Comparison of ENCODE assay signal across 27 cellular contexts in genomic region chr4:117811731-117812130, GRCh38.
"Had no signal": no experiment of that assay in that cellular context is flagged by ENCODE, and none has a peak within 500 bp of the region (broad histone marks: within the 10 kb centered on the region; RNA-seq: fewer than 3 reads in every experiment).

No MANE protein-coding gene starts in this region.

- H3K4me1 ChIP-seq: stomach, suprapubic skin, testis, thyroid gland, tibial artery, tibial nerve, transverse colon, upper lobe of left lung, upper lobe of right lung, uterus, vagina had no signal

- H3K9me3 ChIP-seq: stomach, suprapubic skin, testis, thoracic aorta, thyroid gland, tibial artery, tibial nerve, transverse colon, upper lobe of left lung, upper lobe of right lung, uterus, vagina had no signal

- DNase-seq: stimulated activated CD4-positive, alpha-beta T cell treated with anti-CD3 and anti-CD28 coated beads, Interleukin-2, amount 100 ng/mL, for 48 hours; stimulated activated CD4-positive, alpha-beta T cell treated with anti-CD3 and anti-CD28 coated beads, Interleukin-4, amount 100 ng/mL, for 1 hour; stimulated activated CD4-positive, alpha-beta T cell treated with anti-CD3 and anti-CD28 coated beads, Interleukin-4, amount 100 ng/mL, for 24 hours; stimulated activated CD4-positive, alpha-beta T cell treated with anti-CD3 and anti-CD28 coated beads, Interleukin-4, amount 100 ng/mL, for 4 hours; stimulated activated CD8-positive, alpha-beta memory T cell treated with anti-CD3 and anti-CD28 coated beads, Interleukin-4, amount 100 ng/mL, for 48 hours; stimulated activated naive B cell treated with anti-CD40 and anti-IgM and Interleukin-4, amounts not matched to agents 10 μg/mL and 1 μg/mL and 100 μg/mL, for 72 hours; stimulated activated naive CD4-positive, alpha-beta T cell; stimulated activated naive CD4-positive, alpha-beta T cell treated with Interleukin-2 at 50 U/mL for 16 hours; stimulated activated naive CD8-positive, alpha-beta T cell treated with anti-CD3 and anti-CD28 coated beads, Interleukin-15, amount 100 ng/mL, for 72 hours; stimulated activated naive CD8-positive, alpha-beta T cell treated with anti-CD3 and anti-CD28 coated beads, Interleukin-15, Interleukin-2, amounts not matched to agents 100 U/mL and 50 U/mL, for 24 hours; stomach; substantia nigra; testis; thyroid gland; tibial artery; transverse colon; trophoblast cell; upper lobe of left lung; upper lobe of right lung; uterus had no signal

- H3K36me3 ChIP-seq: stomach, suprapubic skin, thoracic aorta, thyroid gland, tibial artery, tibial nerve, transverse colon, upper lobe of left lung, upper lobe of right lung, uterus, vagina had no signal

- FAIRE-seq: urothelium cell line had no signal

- ATAC-seq: stimulated activated effector memory CD8-positive, alpha-beta T cell treated with anti-CD3 and anti-CD28 coated beads, Interleukin-12 subunit alpha, Interleukin-12 subunit beta, amount 100 ng/mL, for 72 hours; stimulated activated memory B cell treated with anti-CD40 and anti-IgM and Interleukin-4, amounts not matched to agents 10 μg/mL and 1 μg/mL and 100 μg/mL, for 72 hours; stimulated activated naive B cell treated with anti-CD40 and anti-IgM and Interleukin-4, amounts not matched to agents 10 μg/mL and 1 μg/mL and 100 μg/mL, for 72 hours; stimulated activated naive CD8-positive, alpha-beta T cell treated with anti-CD3 and anti-CD28 coated beads, Interleukin-15, amount 100 ng/mL, for 72 hours; stimulated activated naive CD8-positive, alpha-beta T cell treated with anti-CD3 and anti-CD28 coated beads, Interleukin-15, Interleukin-2, amounts not matched to agents 100 U/mL and 50 U/mL, for 24 hours; upper lobe of right lung had no signal

- H3K27me3 ChIP-seq: stomach, suprapubic skin, testis, thyroid gland, tibial artery, tibial nerve, transverse colon, upper lobe of left lung, upper lobe of right lung, uterus, vagina had no signal

- H3K4me3 ChIP-seq: stomach, suprapubic skin, testis, thoracic aorta, thyroid gland, tibial artery, tibial nerve, transverse colon, upper lobe of left lung, upper lobe of right lung, uterus, vagina had no signal

- H3K27ac ChIP-seq: stomach, suprapubic skin, testis, thoracic aorta, thyroid gland, tibial artery, tibial nerve, transverse colon, upper lobe of left lung, upper lobe of right lung, uterus, vagina had no signal
